In the genomic region with DNA sequence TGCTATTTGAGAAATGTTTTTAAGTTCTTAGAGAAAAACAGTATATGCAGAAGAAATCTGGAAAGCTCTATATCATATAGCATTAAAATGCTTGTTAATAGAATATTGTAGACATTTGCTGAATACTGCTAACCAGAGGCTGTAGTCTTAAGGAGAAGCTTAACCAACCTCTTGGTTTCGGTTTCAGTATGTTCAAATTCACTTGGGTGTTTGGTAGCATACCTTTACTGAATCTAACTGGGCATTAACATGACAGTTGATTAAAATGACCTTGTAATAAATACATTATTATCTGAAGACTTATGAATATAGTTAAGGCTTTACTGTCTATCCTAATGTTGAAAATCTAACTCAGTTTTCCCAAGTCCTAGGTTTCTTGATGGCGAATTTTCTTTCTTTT, we compare ENCODE assay signal across 8 cellular contexts. TPM values are rescaled to one million over a fixed set of nuclear protein-coding genes. Genes with fewer than 3 reads are reported as not detected.
DNase-seq lines count a peak whose midpoint lies in the region; ATAC-seq and TF ChIP-seq lines count a peak whose summit lies in the region.

No MANE protein-coding gene starts in this region.

- ATAC-seq in GM19467 (IDR thresholded peaks at IDR 0.05; ENCODE audit: unreplicated experiment) (peak; percentile 41), HG03575 (IDR thresholded peaks at IDR 0.05; ENCODE audit: extremely low read depth, insufficient number of reproducible peaks, low FRiP score, unreplicated experiment) (peak; percentile 55)

- H3K27me3 ChIP-seq in endocrine pancreas (ENCODE audit: control insufficient read depth, insufficient read depth, low read length) (no peaks in the 10 kb centered on the region), BE2C (no peaks in the 10 kb centered on the region)

- H3K36me3 ChIP-seq in endocrine pancreas (ENCODE audit: control insufficient read depth, insufficient read depth, low read length) (peaks cover 4% of the 10 kb centered on the region), BE2C (peaks cover 83% of the 10 kb centered on the region)

- H3K9me3 ChIP-seq in endocrine pancreas (ENCODE audit: control insufficient read depth, low read length) = no peaks in the 10 kb centered on the region
- H3K9me3 ChIP-seq in BE2C = no peaks in the 10 kb centered on the region; the same call in 1 of the 2 replicates

- no peak overlapping the region for H3K9ac ChIP-seq in endocrine pancreas (ENCODE audit: control insufficient read depth, insufficient read depth, low read length)

- TF ChIP-seq CTCF in BE2C (IDR thresholded peaks at IDR 0.05; ENCODE audit: low read depth, low read length) = no peak

- H3K4me1 ChIP-seq in endocrine pancreas (ENCODE audit: control insufficient read depth, insufficient read depth, low read length) = peaks cover 19% of the 10 kb centered on the region
- no peaks in the 10 kb centered on the region for H3K4me1 ChIP-seq in BE2C

- DNase-seq in AG08396 (ENCODE audit: low spot score) (peak; percentile 9), DMS 273 treated with DMSO at 0.1 percent for 48 hours (lab: John Stamatoyannopoulos, UW) (no peak), NOMO-1 treated with DMSO at 0.1 percent for 48 hours (lab: John Stamatoyannopoulos, UW; ENCODE audit: unreplicated experiment) (no peak), NCI-H526 (lab: John Stamatoyannopoulos, UW) (no peak), BE2C (no peak)

- H3K4me3 ChIP-seq in endocrine pancreas (ENCODE audit: control insufficient read depth, insufficient read depth, low read length) (peak overlapping the region; percentile 2), BE2C (ENCODE audit: low read depth, low read length) (no peak overlapping the region)

RNA-seq across cellular contexts. Expression of a gene that starts 5.4 kb away (rescaled TPM):
- 78.5 TPM for polyA plus RNA-seq in BE2C (2012; ENCODE audit: insufficient read depth, insufficient read length, low read depth)

RNA-seq across cellular contexts. Expression of a gene that starts 31.1 kb away (rescaled TPM):
- 2.2 TPM for polyA plus RNA-seq in BE2C (2012; ENCODE audit: insufficient read depth, insufficient read length, low read depth)
